8 cellular contexts compared by ENCODE assay signal in the genomic region with DNA sequence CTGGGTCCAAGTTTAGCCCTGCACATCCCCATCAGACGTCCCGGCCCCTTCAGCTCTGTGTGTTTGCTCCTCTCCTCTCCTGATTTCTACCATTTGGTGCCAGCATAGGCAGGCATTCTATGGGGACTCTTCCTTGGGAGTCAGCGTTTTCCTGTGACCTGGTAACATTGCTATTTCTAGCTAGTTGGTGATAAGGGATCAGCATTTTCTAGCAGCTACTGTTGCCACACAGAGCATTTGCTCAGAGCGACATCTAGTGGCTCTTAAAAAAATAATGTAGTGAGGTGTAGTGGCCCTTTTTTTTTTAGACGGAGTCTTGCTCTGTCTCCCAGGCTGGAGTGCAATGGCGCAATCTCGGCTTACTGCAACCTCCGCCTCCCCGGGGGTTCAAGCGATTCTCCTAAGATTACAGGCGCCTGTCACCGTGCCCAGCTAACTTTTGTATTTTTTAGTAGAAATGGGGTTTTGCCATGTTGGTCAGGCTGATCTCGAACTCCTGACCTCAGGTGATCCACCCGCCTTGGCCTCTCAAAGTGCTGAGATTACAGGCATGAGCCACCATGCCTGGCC. TPM values are rescaled to one million over a fixed set of nuclear protein-coding genes. Genes with fewer than 3 reads are reported as not detected.
A peak's percentile ranks its signal among the peaks of the same experiment; 100 is the strongest.
DNase-seq lines count a peak whose midpoint lies in the region; ATAC-seq, FAIRE-seq and TF ChIP-seq lines count a peak whose summit lies in the region.
"Not testable (repeated sequence)": the region's sequence is repeated elsewhere in the genome, so short reads cannot be mapped to it uniquely, and the experiment has no call there.

No MANE protein-coding gene starts in this region.

- peaks cover 0 to 17% (median 5%) of the 10 kb centered on the region in 12 donors for H3K4me1 ChIP-seq in heart left ventricle
- not testable (repeated sequence) for H3K4me1 ChIP-seq in ovary (ENCODE audit: insufficient read depth)

- not testable (repeated sequence) for H3K9ac ChIP-seq in SK-N-MC (ENCODE audit: insufficient read length)

- TF ChIP-seq CTCF in AG04449 (IDR thresholded peaks at IDR 0.05; ENCODE audit: insufficient read depth, low read length, missing control alignments) (peak; percentile 55), astrocyte of the cerebellum (IDR thresholded peaks at IDR 0.05; ENCODE audit: low read depth, low read length, missing control alignments) (peak; percentile 54), heart left ventricle (IDR thresholded peaks at IDR 0.05) (peak; percentile 52 to 78 (median 68)), ovary (IDR thresholded peaks at IDR 0.05) (peak in 2 of 3 donors; percentile 42 to 59)

- CTCF ChIA-PET in AG04449 (lab: Yijun Ruan, JAX): interaction anchor here (0.6 to 2.3 kb wide), 44 partner anchors 8 to 416 kb away, joined by 3 to 15 read pairs (median 4); a partner anchor contains a TSS

- peak; percentile 36 for FAIRE-seq in GM12892 (lab: Jason Lieb, UNC)

- in situ Hi-C loops in astrocyte of the cerebellum (cut with HindIII; ENCODE audit: low sequenced_read_pairs): not testable (repeated sequence)

- H3K27ac ChIP-seq in SK-N-MC: peak overlapping the region; percentile 22; the same call in 1 of the 2 replicates
- peak overlapping the region in 3 of 12 donors; percentile 25 to 41 (median 39) for H3K27ac ChIP-seq in heart left ventricle
- not testable (repeated sequence) for H3K27ac ChIP-seq in ovary

- H3K36me3 ChIP-seq in SK-N-MC (ENCODE audit: insufficient read depth, low read length); heart left ventricle; ovary: not testable (repeated sequence)

- not testable (repeated sequence) for H3K4me3 ChIP-seq in AG04449 (ENCODE audit: low read depth, low read length); astrocyte of the cerebellum (ENCODE audit: low read depth, low read length); heart left ventricle; ovary
- peak overlapping the region; percentile 44; the same call in 1 of the 2 replicates for H3K4me3 ChIP-seq in SK-N-MC

- POLR2A ChIA-PET in AG04449 (lab: Yijun Ruan, JAX): not testable (repeated sequence)

- TF ChIP-seq EP300 in ovary (IDR thresholded peaks at IDR 0.05): not testable (repeated sequence)

- not testable (repeated sequence) for TF ChIP-seq POLR2A in GM12892 (IDR thresholded peaks at IDR 0.05; ENCODE audit: low read depth, low read length); heart left ventricle (IDR thresholded peaks at IDR 0.05); ovary (IDR thresholded peaks at IDR 0.05)

- H3K9me3 ChIP-seq in SK-N-MC (ENCODE audit: low read depth, low read length); heart left ventricle; ovary: not testable (repeated sequence)

- DNase-seq in AG04449 (ENCODE audit: low read depth, low spot score) (peak; percentile 82), GM12892 (ENCODE audit: insufficient read length) (peak; percentile 17), NCI-H2029 treated with DMSO at 0.1 percent for 48 hours (lab: John Stamatoyannopoulos, UW) (peak; percentile 69), SK-N-MC (ENCODE audit: low read depth, low spot score) (peak; percentile 95), astrocyte of the cerebellum (ENCODE audit: low read depth) (peak; percentile 55), heart left ventricle (peak; percentile 26 to 65 (median 34)), ovary (peak in 4 of 5 donors; percentile 18 to 29 (median 22))

- not testable (repeated sequence) for H3K27me3 ChIP-seq in heart left ventricle, ovary

- WGBS in heart left ventricle, 4 donors: 19 to 22% (median 21%) methylated on average over 14 of the region's 14 CpGs
- 21 to 26% (median 21%) methylated on average over 14 of the region's 14 CpGs for WGBS in ovary, 3 donors

- peak; percentile 76 for ATAC-seq in HG03103 (IDR thresholded peaks at IDR 0.05; ENCODE audit: low read depth, unreplicated experiment)
- ATAC-seq in heart left ventricle: peak; percentile 83 to 94 (median 92)

- intact Hi-C loops in heart left ventricle (cut with DNase I) (loop anchor here in 2 of 10 donors (2.0 to 10.0 kb wide), 2 partner anchors 173 to 195 kb away; a partner anchor contains a TSS), ovary (cut with DNase I) (loop anchor here in 1 of 4 donors (2.0 kb wide), 1 partner anchor 277 kb away; no protein-coding TSS in a partner anchor)

RNA-seq across cellular contexts. Expression of a gene that starts 54.0 kb away (rescaled TPM):
- not detected for polyA plus RNA-seq in GM12892 (2012; ENCODE audit: missing spikeins)
- total RNA-seq in heart left ventricle (not detected), ovary (not detected)
- polyA plus RNA-seq in heart left ventricle (not detected), ovary (not detected)

Comparison
In these comparisons a context has a peak if more than half of its experiments do, and no peak if none do; other contexts are left out.
1. DNase-seq: peak in every context shown above with its lines; median percentile 95 in SK-N-MC; 82 in AG04449; 69 in NCI-H2029 treated with DMSO at 0.1 percent for 48 hours; 55 in astrocyte of the cerebellum; 34 in heart left ventricle; 22 in ovary; 17 in GM12892.